1 cellular context compared by ENCODE assay signal in the genomic region with DNA sequence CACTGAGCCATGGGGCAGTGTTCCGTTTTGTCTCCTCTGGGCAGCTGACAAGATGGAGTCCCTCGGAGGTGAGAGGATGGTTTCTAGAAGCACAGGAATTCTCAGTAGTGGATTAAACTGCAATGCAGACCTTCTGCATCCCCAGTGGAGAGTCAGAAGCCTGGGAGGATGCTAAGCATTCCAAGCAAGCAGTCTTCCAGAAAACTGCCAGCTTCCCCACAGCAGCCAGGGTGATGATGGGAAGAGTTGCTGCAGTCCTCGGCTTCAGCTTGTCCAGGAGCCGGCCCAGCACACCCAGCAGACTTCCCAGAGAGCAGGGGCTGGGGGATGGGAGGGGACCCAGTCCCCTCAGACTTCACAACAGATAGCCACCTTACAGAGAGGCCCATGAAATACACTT.
TF ChIP-seq lines count a peak whose summit lies in the region.

No MANE protein-coding gene starts in this region.

TF ChIP-seq in K562, 482 proteins besides CTCF, POLR2A, EP300 and RAD21 (continued from another document):
- TF ChIP-seq, protein P1, sequence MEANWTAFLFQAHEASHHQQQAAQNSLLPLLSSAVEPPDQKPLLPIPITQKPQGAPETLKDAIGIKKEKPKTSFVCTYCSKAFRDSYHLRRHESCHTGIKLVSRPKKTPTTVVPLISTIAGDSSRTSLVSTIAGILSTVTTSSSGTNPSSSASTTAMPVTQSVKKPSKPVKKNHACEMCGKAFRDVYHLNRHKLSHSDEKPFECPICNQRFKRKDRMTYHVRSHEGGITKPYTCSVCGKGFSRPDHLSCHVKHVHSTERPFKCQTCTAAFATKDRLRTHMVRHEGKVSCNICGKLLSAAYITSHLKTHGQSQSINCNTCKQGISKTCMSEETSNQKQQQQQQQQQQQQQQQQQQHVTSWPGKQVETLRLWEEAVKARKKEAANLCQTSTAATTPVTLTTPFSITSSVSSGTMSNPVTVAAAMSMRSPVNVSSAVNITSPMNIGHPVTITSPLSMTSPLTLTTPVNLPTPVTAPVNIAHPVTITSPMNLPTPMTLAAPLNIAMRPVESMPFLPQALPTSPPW (CRISPR knock-in tag; IDR thresholded peaks at IDR 0.05) = 0 out of 2 replicates have a peak, but pooled peaks have one; percentile 1
- TF ChIP-seq THAP7 (CRISPR knock-in tag; IDR thresholded peaks at IDR 0.05) (no peak), GATAD2A (IDR thresholded peaks at IDR 0.05) (no peak), ZBED1 (IDR thresholded peaks at IDR 0.05) (no peak), ZNF764 (CRISPR knock-in tag; IDR thresholded peaks at IDR 0.05; ENCODE audit: low read depth) (0 out of 2 replicates have a peak, but pooled peaks have one; percentile 2), MAFK (IDR thresholded peaks at IDR 0.05; ENCODE audit: low read length) (no peak), USF1 (CRISPR knock-in tag; IDR thresholded peaks at IDR 0.05) (no peak), NR4A1 (CRISPR knock-in tag; IDR thresholded peaks at IDR 0.05) (no peak), NR4A1 (tag; IDR thresholded peaks at IDR 0.05) (0 out of 2 replicates have a peak, but pooled peaks have one; percentile 16), IRF9 (tag; IDR thresholded peaks at IDR 0.05) (no peak)
